ENCODE assay signal across 8 cellular contexts in genomic region chr11:62124186-62125113, GRCh38. TPM values are rescaled to one million over a fixed set of nuclear protein-coding genes. Genes with fewer than 3 reads are reported as not detected.
A peak's percentile ranks its signal among the peaks of the same experiment; 100 is the strongest.
DNase-seq lines count a peak whose midpoint lies in the region; ATAC-seq, FAIRE-seq and TF ChIP-seq lines count a peak whose summit lies in the region.

No MANE protein-coding gene starts in this region.

- POLR2A ChIA-PET in A673 (lab: Charles Lee; ENCODE audit: low non-redundant PET): interaction anchor here (0.6 kb wide), 1 partner anchor 176 kb away, joined by 3 read pairs; no protein-coding TSS in a partner anchor

- H3K27me3 ChIP-seq in A673 (replicated peaks; ENCODE audit: insufficient read depth, low read depth, low read length, poor library complexity): no peaks in the 10 kb centered on the region

- FAIRE-seq in kidney (lab: Jason Lieb, UNC): no peak

- DNase-seq in A673 (ENCODE audit: low spot score): peak; percentile 35
- no peak for DNase-seq in GM12864 (ENCODE audit: low read depth)
- peak; percentile 49 for DNase-seq in OCI-M1 (lab: John Stamatoyannopoulos, UW)
- peak; percentile 58 to 59 for DNase-seq in T47D (ENCODE audit: low read depth in 1 of 2, low spot score in 1 of 2)
- no peak for DNase-seq in kidney
- peak; percentile 5 for DNase-seq in stimulated activated CD8-positive, alpha-beta memory T cell treated with anti-CD3 and anti-CD28 coated beads, Interleukin-4, amount 100 ng/mL, for 24 hours (ENCODE audit: low read depth)
- no peak for DNase-seq in stimulated activated naive CD4-positive, alpha-beta T cell treated with Interleukin-2 at 50 U/mL for 16 hours (lab: John Stamatoyannopoulos, UW)

- CTCF ChIA-PET in A673 (lab: Charles Lee): interaction anchor here (2.1 kb wide), 1 partner anchor 17 kb away, joined by 8 read pairs; no protein-coding TSS in a partner anchor

- peak overlapping the region; percentile 71 to 79 for H3K9ac ChIP-seq in kidney (ENCODE audit: low read length in 2 of 2)

- H3K36me3 ChIP-seq in A673 (ENCODE audit: insufficient read depth, low read length, poor library complexity, severe bottlenecking) (peaks cover 33% of the 10 kb centered on the region), kidney (ENCODE audit: control insufficient read depth in 1 of 2, insufficient read depth in 2 of 2, low read length in 2 of 2) (peaks cover 2 to 4% of the 10 kb centered on the region in 2 donors)

- in situ Hi-C loops in T47D (cut with HindIII; ENCODE audit: low pct_unique_long_range_greater_than_20kb, low sequenced_read_pairs): no loop called here

- H3K4me1 ChIP-seq in A673 (ENCODE audit: insufficient read depth, low read length, poor library complexity, severe bottlenecking): peaks cover 10% of the 10 kb centered on the region
- H3K4me1 ChIP-seq in kidney (ENCODE audit: control insufficient read depth in 1 of 2, insufficient read depth in 1 of 2, low read depth in 1 of 2, low read length in 2 of 2): peaks cover 4 to 8% of the 10 kb centered on the region in 2 donors

- peak overlapping the region; percentile 89 for H3K27ac ChIP-seq in A673 (ENCODE audit: low read depth, low read length, poor library complexity, severe bottlenecking)
- H3K27ac ChIP-seq in kidney (ENCODE audit: low read depth in 2 of 2, low read length in 2 of 2): no peak overlapping the region

- H3K9me3 ChIP-seq in A673 (ENCODE audit: low read depth, low read length, poor library complexity, severe bottlenecking) (no peaks in the 10 kb centered on the region), kidney (ENCODE audit: control insufficient read depth in 1 of 2, low read length in 2 of 2) (no peaks in the 10 kb centered on the region)

- peak overlapping the region; percentile 86 for H3K4me3 ChIP-seq in A673 (ENCODE audit: low read depth, low read length, poor library complexity, severe bottlenecking)
- H3K4me3 ChIP-seq in GM12864 (ENCODE audit: low read depth, low read length): peak overlapping the region; percentile 81
- H3K4me3 ChIP-seq in kidney (ENCODE audit: low read length in 2 of 2): peak overlapping the region; percentile 82 to 94

- intact Hi-C loops in A673 (cut with micrococcal nuclease; ENCODE audit: unreplicated experiment) (no loop called here), kidney (cut with DNase I) (no loop called here)

- ATAC-seq in HG02943 (IDR thresholded peaks at IDR 0.05; ENCODE audit: low read depth, unreplicated experiment): peak; percentile 22

- TF ChIP-seq CTCF in A673 (conservative IDR thresholded peaks at IDR 0.05; ENCODE audit: low read depth, low read length) (no peak), GM12864 (IDR thresholded peaks at IDR 0.05; ENCODE audit: low read depth, low read length, missing control alignments) (no peak), kidney (IDR thresholded peaks at IDR 0.05; ENCODE audit: borderline replicate concordance, extremely low read depth, insufficient read depth) (no peak)

- BruUV-seq in A673 (replicated peaks; lab: Mats Ljungman, UMichigan): TSS peak; percentile 66

RNA-seq across cellular contexts. Expression of gene INCENP, which starts 0.6 kb away (rescaled TPM):
- 232 and 233 TPM in 2 replicates for total RNA-seq in A673 (2021)
- 17.5 TPM for total RNA-seq in kidney
- polyA plus RNA-seq in kidney (ENCODE audit: insufficient read depth, low read depth, low replicate concordance): 2.9 TPM

Comparison
In these comparisons a context has a peak if more than half of its experiments do, and no peak if none do; other contexts are left out.
1. DNase-seq: peak in A673 (single experiment), OCI-M1 (single experiment), T47D (2 of 2) and stimulated activated CD8-positive, alpha-beta memory T cell treated with anti-CD3 and anti-CD28 coated beads, Interleukin-4, amount 100 ng/mL, for 24 hours (single experiment); none in GM12864 (single experiment), kidney (single experiment) and stimulated activated naive CD4-positive, alpha-beta T cell treated with Interleukin-2 at 50 U/mL for 16 hours (single experiment).
2. RNA of gene INCENP, which starts 0.6 kb away (total RNA-seq): 232 to 233 TPM in A673; 17.5 TPM in kidney (single experiment); every median in the first group is over 10 times any median in the second.
3. Peak in every context shown above with its lines, with median percentiles within 50 percentile points of each other: H3K4me3 ChIP-seq.